25 cellular contexts compared by ENCODE assay signal in genomic region chr6:123625697-123626096, GRCh38. TPM values are rescaled to one million over a fixed set of nuclear protein-coding genes. Genes with fewer than 3 reads are reported as not detected.
"Had no signal": no experiment of that assay in that cellular context is flagged by ENCODE, and none has a peak within 500 bp of the region (broad histone marks: within the 10 kb centered on the region; RNA-seq: fewer than 3 reads in every experiment).

No MANE protein-coding gene starts in this region.

- DNase-seq: stimulated activated CD4-positive, alpha-beta T cell treated with anti-CD3 and anti-CD28 coated beads, Interleukin-2, amount 100 ng/mL, for 48 hours; stimulated activated CD4-positive, alpha-beta T cell treated with anti-CD3 and anti-CD28 coated beads, Interleukin-4, amount 100 ng/mL, for 1 hour; stimulated activated CD4-positive, alpha-beta T cell treated with anti-CD3 and anti-CD28 coated beads, Interleukin-4, amount 100 ng/mL, for 24 hours; stimulated activated CD4-positive, alpha-beta T cell treated with anti-CD3 and anti-CD28 coated beads, Interleukin-4, amount 100 ng/mL, for 4 hours; stimulated activated CD8-positive, alpha-beta memory T cell treated with anti-CD3 and anti-CD28 coated beads, Interleukin-4, amount 100 ng/mL, for 48 hours; stimulated activated naive B cell treated with anti-CD40 and anti-IgM and Interleukin-4, amounts not matched to agents 10 μg/mL and 1 μg/mL and 100 μg/mL, for 72 hours; stimulated activated naive CD4-positive, alpha-beta T cell; stimulated activated naive CD4-positive, alpha-beta T cell treated with Interleukin-2 at 50 U/mL for 16 hours; stimulated activated naive CD8-positive, alpha-beta T cell treated with anti-CD3 and anti-CD28 coated beads, Interleukin-15, amount 100 ng/mL, for 72 hours; stimulated activated naive CD8-positive, alpha-beta T cell treated with anti-CD3 and anti-CD28 coated beads, Interleukin-15, Interleukin-2, amounts not matched to agents 100 U/mL and 50 U/mL, for 24 hours; stomach; substantia nigra; testis; thyroid gland; tibial artery; trophoblast cell; upper lobe of left lung; upper lobe of right lung; uterus had no signal

- H3K4me3 ChIP-seq: stomach, suprapubic skin, testis, thoracic aorta, thyroid gland, tibial artery, tibial nerve, upper lobe of left lung, upper lobe of right lung, uterus, vagina had no signal

- H3K27me3 ChIP-seq: stomach, suprapubic skin, testis, thyroid gland, tibial artery, tibial nerve, upper lobe of left lung, upper lobe of right lung, uterus, vagina had no signal

- H3K27ac ChIP-seq: stomach, suprapubic skin, testis, thoracic aorta, thyroid gland, tibial artery, tibial nerve, upper lobe of left lung, upper lobe of right lung, uterus, vagina had no signal

- H3K4me1 ChIP-seq: stomach, suprapubic skin, thyroid gland, tibial nerve, upper lobe of left lung, upper lobe of right lung, uterus, vagina had no signal

- ATAC-seq: stimulated activated effector memory CD8-positive, alpha-beta T cell treated with anti-CD3 and anti-CD28 coated beads, Interleukin-12 subunit alpha, Interleukin-12 subunit beta, amount 100 ng/mL, for 72 hours; stimulated activated memory B cell treated with anti-CD40 and anti-IgM and Interleukin-4, amounts not matched to agents 10 μg/mL and 1 μg/mL and 100 μg/mL, for 72 hours; stimulated activated naive B cell treated with anti-CD40 and anti-IgM and Interleukin-4, amounts not matched to agents 10 μg/mL and 1 μg/mL and 100 μg/mL, for 72 hours; stimulated activated naive CD8-positive, alpha-beta T cell treated with anti-CD3 and anti-CD28 coated beads, Interleukin-15, amount 100 ng/mL, for 72 hours; stimulated activated naive CD8-positive, alpha-beta T cell treated with anti-CD3 and anti-CD28 coated beads, Interleukin-15, Interleukin-2, amounts not matched to agents 100 U/mL and 50 U/mL, for 24 hours; upper lobe of right lung had no signal

- H3K36me3 ChIP-seq: stomach, suprapubic skin, thoracic aorta, thyroid gland, tibial artery, tibial nerve, upper lobe of left lung, upper lobe of right lung, uterus, vagina had no signal

- H3K9me3 ChIP-seq: stomach, suprapubic skin, testis, thoracic aorta, thyroid gland, tibial artery, tibial nerve, upper lobe of left lung, upper lobe of right lung, uterus, vagina had no signal

RNA-seq across cellular contexts. Expression of gene TRDN, which starts 11.1 kb away (rescaled TPM):
- total RNA-seq: suprapubic skin, thyroid gland, upper lobe of right lung, vagina had no signal
